11 cellular contexts compared by ENCODE assay signal in the genomic region with DNA sequence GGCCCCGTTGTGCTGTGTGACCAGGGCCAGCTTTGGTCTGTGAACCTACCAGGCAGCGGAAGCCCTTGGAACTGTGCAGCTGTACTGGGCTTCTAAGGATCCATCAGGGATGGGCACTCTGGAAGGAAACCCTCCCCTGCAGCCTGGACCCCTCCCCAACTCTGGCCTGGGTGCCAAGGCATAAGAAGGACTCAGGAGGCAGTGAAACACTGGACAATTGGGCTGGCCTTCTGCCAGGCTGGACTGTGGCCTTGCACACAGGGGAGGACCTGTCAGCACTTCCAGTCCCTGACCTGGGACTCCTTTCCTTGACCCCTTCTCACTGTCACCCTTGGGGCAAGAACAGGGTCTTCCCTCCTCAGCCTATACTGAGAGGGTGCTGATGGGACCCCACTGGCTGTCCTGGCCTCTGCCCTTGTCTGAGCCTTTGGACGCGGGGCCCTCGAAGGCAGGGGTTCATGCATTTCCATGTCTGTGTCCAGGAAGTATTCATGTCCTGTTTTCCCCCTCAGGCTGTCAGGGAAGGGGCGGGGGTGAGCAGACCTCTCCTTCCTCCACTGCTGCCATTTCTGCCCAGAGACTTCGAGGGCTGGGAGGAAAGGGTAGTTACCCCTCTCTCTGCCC.
"Had no signal": no experiment of that assay in that cellular context is flagged by ENCODE, and none has a peak within 500 bp of the region (broad histone marks: within the 10 kb centered on the region; RNA-seq: fewer than 3 reads in every experiment).

No MANE protein-coding gene starts in this region.

- H3K27ac ChIP-seq: ovary, upper lobe of left lung had no signal

- H3K4me3 ChIP-seq: ovary, upper lobe of left lung had no signal

- H3K36me3 ChIP-seq: ovary, upper lobe of left lung had no signal

- H3K27me3 ChIP-seq: ovary had no signal

- H3K9me3 ChIP-seq: ovary, upper lobe of left lung had no signal

- ATAC-seq: activated CD8-positive, alpha-beta memory T cell treated with anti-CD3 and anti-CD28 coated beads, Interleukin-2, amount 10 ng/mL, durations not matched to agents 7 days and 5 days; activated T-cell treated with anti-CD3 and anti-CD28 coated beads, Interleukin-2, amount 50 U/mL, for 4 hours; stimulated activated memory B cell treated with anti-CD40 and anti-IgM and Interleukin-4, amounts not matched to agents 10 μg/mL and 1 μg/mL and 100 μg/mL, for 72 hours had no signal

- DNase-seq: activated CD4-positive, alpha-beta T cell treated with anti-CD3 and anti-CD28 coated beads, Interleukin-2, amount 50 U/mL, for 48 hours; activated CD8-positive, alpha-beta memory T cell treated with anti-CD3 and anti-CD28 coated beads, Interleukin-2, amount 10 ng/mL, durations not matched to agents 7 days and 5 days; activated effector memory CD4-positive, alpha-beta T cell treated with anti-CD3 and anti-CD28 coated beads, Interleukin-2, amount 50 U/mL, for 16 hours; activated T-cell treated with anti-CD3 and anti-CD28 coated beads, Interleukin-2, amount 50 U/mL, for 4 hours; effector CD4-positive, alpha-beta T cell; nephron progenitor cell; SIG-M5; small intestine; upper lobe of left lung had no signal
